Comparison of ENCODE assay signal across 16 cellular contexts in the genomic region with DNA sequence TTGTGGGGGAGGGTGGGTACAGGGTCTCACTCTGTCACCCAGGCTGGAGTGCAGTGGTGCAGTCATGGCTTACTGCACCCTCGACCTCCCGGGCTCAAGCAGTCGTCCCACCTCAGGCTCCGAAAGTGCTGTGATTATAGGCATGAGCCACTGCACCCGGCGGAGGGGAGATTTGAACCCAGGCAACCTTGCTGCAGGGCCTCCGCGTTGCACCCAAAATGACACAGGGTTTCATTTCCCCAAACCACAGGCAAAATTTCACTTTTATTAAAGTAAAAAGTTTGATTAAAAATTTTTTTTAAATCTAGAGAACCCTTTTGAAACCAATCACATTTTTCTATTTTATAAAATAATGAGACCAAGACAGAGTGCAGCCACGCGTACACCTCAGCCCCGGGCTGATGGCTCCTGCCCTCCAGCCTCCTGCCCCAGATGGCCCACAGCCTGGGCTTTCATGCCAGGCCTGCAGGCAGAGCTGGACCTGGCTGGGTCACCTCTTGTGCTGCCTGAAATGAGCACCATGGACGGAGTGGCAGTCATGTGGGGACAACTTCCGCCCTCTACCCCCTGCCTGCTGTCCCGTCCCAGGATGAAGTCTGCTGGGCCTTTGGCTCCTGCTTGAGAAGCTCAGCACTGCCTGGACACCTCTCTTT. TPM values are rescaled to one million over a fixed set of nuclear protein-coding genes. Genes with fewer than 3 reads are reported as not detected.
DNase-seq lines count a peak whose midpoint lies in the region; ATAC-seq and TF ChIP-seq lines count a peak whose summit lies in the region.
"Had no signal": no experiment of that assay in that cellular context is flagged by ENCODE, and none has a peak within 500 bp of the region (broad histone marks: within the 10 kb centered on the region; RNA-seq: fewer than 3 reads in every experiment).

No MANE protein-coding gene starts in this region.

- H3K27ac Mint-ChIP-seq in stimulated activated naive CD8-positive, alpha-beta T cell treated with anti-CD3 and anti-CD28 coated beads, Interleukin-15, Interleukin-2, amounts not matched to agents 100 ng/mL and 50 ng/mL, for 24 hours = peak overlapping the region; percentile 96
- H3K27ac Mint-ChIP-seq in activated CD4-positive, alpha-beta memory T cell treated with anti-CD3 and anti-CD28 coated beads, Interleukin-2, amount 10 ng/mL, durations not matched to agents 7 days and 5 days = peak overlapping the region; percentile 90
- peak overlapping the region; percentile 78 to 91 (median 87) for H3K27ac Mint-ChIP-seq in immature natural killer cell

- H3K36me3 Mint-ChIP-seq in stimulated activated naive CD8-positive, alpha-beta T cell treated with anti-CD3 and anti-CD28 coated beads, Interleukin-15, Interleukin-2, amounts not matched to agents 100 ng/mL and 50 ng/mL, for 24 hours (ENCODE audit: low read depth) = peaks cover 50% of the 10 kb centered on the region
- H3K36me3 Mint-ChIP-seq in activated CD4-positive, alpha-beta memory T cell treated with anti-CD3 and anti-CD28 coated beads, Interleukin-2, amount 10 ng/mL, durations not matched to agents 7 days and 5 days (ENCODE audit: low read depth) = peaks cover 73% of the 10 kb centered on the region
- H3K36me3 Mint-ChIP-seq in immature natural killer cell = peaks cover 6 to 30% (median 24%) of the 10 kb centered on the region in 3 donors

- H3K9me3 Mint-ChIP-seq in stimulated activated naive CD8-positive, alpha-beta T cell treated with anti-CD3 and anti-CD28 coated beads, Interleukin-15, Interleukin-2, amounts not matched to agents 100 ng/mL and 50 ng/mL, for 24 hours = no peaks in the 10 kb centered on the region
- no peaks in the 10 kb centered on the region for H3K9me3 Mint-ChIP-seq in activated CD4-positive, alpha-beta memory T cell treated with anti-CD3 and anti-CD28 coated beads, Interleukin-2, amount 10 ng/mL, durations not matched to agents 7 days and 5 days
- no peaks in the 10 kb centered on the region for H3K9me3 Mint-ChIP-seq in immature natural killer cell

- POLR2A ChIA-PET in activated CD4-positive, alpha-beta memory T cell treated with anti-CD3 and anti-CD28 coated beads, Interleukin-2, amount 10 ng/mL, durations not matched to agents 7 days and 5 days (lab: Charles Lee) = interaction anchor here (0.6 to 12.5 kb wide), 9 partner anchors 11 to 682 kb away, joined by 3 to 301 read pairs (median 4); a partner anchor contains a TSS

- TF ChIP-seq CTCF in foreskin fibroblast (IDR thresholded peaks at IDR 0.05; ENCODE audit: low read depth, low read length) = no peak

- ATAC-seq in stimulated activated naive CD8-positive, alpha-beta T cell treated with anti-CD3 and anti-CD28 coated beads, Interleukin-15, Interleukin-2, amounts not matched to agents 100 U/mL and 50 U/mL, for 24 hours = no peak
- ATAC-seq in HG03139 (IDR thresholded peaks at IDR 0.05; ENCODE audit: unreplicated experiment) (no peak), GM18909 (IDR thresholded peaks at IDR 0.05; ENCODE audit: poor library complexity, unreplicated experiment) (no peak)
- ATAC-seq: left lung, mucosa of descending colon, right lobe of liver had no signal

- H3K4me1 Mint-ChIP-seq in stimulated activated naive CD8-positive, alpha-beta T cell treated with anti-CD3 and anti-CD28 coated beads, Interleukin-15, Interleukin-2, amounts not matched to agents 100 ng/mL and 50 ng/mL, for 24 hours (ENCODE audit: low read depth) = peaks cover 92% of the 10 kb centered on the region
- peaks cover 93% of the 10 kb centered on the region for H3K4me1 Mint-ChIP-seq in activated CD4-positive, alpha-beta memory T cell treated with anti-CD3 and anti-CD28 coated beads, Interleukin-2, amount 10 ng/mL, durations not matched to agents 7 days and 5 days
- H3K4me1 Mint-ChIP-seq in immature natural killer cell = peaks cover 69 to 80% of the 10 kb centered on the region in 2 donors

- H3K27me3 Mint-ChIP-seq in stimulated activated naive CD8-positive, alpha-beta T cell treated with anti-CD3 and anti-CD28 coated beads, Interleukin-15, Interleukin-2, amounts not matched to agents 100 ng/mL and 50 ng/mL, for 24 hours = no peaks in the 10 kb centered on the region
- H3K27me3 Mint-ChIP-seq in activated CD4-positive, alpha-beta memory T cell treated with anti-CD3 and anti-CD28 coated beads, Interleukin-2, amount 10 ng/mL, durations not matched to agents 7 days and 5 days = no peaks in the 10 kb centered on the region
- peaks cover 2 to 10% (median 6%) of the 10 kb centered on the region in 3 donors for H3K27me3 Mint-ChIP-seq in immature natural killer cell (ENCODE audit: low read depth in 3 of 3)

- H3K4me3 Mint-ChIP-seq in stimulated activated naive CD8-positive, alpha-beta T cell treated with anti-CD3 and anti-CD28 coated beads, Interleukin-15, Interleukin-2, amounts not matched to agents 100 ng/mL and 50 ng/mL, for 24 hours = peak overlapping the region; percentile 40
- peak overlapping the region; percentile 30 for H3K4me3 Mint-ChIP-seq in activated CD4-positive, alpha-beta memory T cell treated with anti-CD3 and anti-CD28 coated beads, Interleukin-2, amount 10 ng/mL, durations not matched to agents 7 days and 5 days
- H3K4me3 Mint-ChIP-seq in immature natural killer cell = no peak overlapping the region

- no peak overlapping the region for H3K4me3 ChIP-seq in foreskin fibroblast (ENCODE audit: low read depth in 1 of 2, low read length in 2 of 2)
- H3K4me3 ChIP-seq: left lung, mucosa of descending colon, right lobe of liver, uterus had no signal

- no peak for DNase-seq in stimulated activated naive CD8-positive, alpha-beta T cell treated with anti-CD3 and anti-CD28 coated beads, Interleukin-15, Interleukin-2, amounts not matched to agents 100 U/mL and 50 U/mL, for 24 hours
- DNase-seq in activated CD4-positive, alpha-beta memory T cell treated with anti-CD3 and anti-CD28 coated beads, Interleukin-2, amount 10 ng/mL, durations not matched to agents 7 days and 5 days = no peak
- DNase-seq in immature natural killer cell (no peak), amygdala (lab: John Stamatoyannopoulos, UW) (no peak), foreskin fibroblast (no peak)
- DNase-seq: HCEC 1CT, KG1, mucosa of descending colon, NCI-H1092 treated with DMSO at 0.1 percent for 48 hours, NCI-H524, right lobe of liver, uterus had no signal

- CTCF ChIA-PET in activated CD4-positive, alpha-beta memory T cell treated with anti-CD3 and anti-CD28 coated beads, Interleukin-2, amount 10 ng/mL, durations not matched to agents 7 days and 5 days (lab: Charles Lee) = interaction anchor here (0.8 to 2.0 kb wide), 4 partner anchors 19 to 177 kb away, joined by 3 to 15 read pairs (median 4); a partner anchor contains a TSS

RNA-seq across cellular contexts. Expression of a gene that starts 30.5 kb away (rescaled TPM):
- 10 to 100 TPM; 86.4 to 87.6 TPM for total RNA-seq in activated CD4-positive, alpha-beta memory T cell treated with anti-CD3 and anti-CD28 coated beads, Interleukin-2, amount 10 ng/mL, durations not matched to agents 7 days and 5 days
- 10 to 100 TPM; 21.6 to 51.8 (median 25.1) TPM for polyA plus RNA-seq in immature natural killer cell

RNA-seq across cellular contexts. Expression of a gene that starts 30.7 kb away (rescaled TPM):
- total RNA-seq in activated CD4-positive, alpha-beta memory T cell treated with anti-CD3 and anti-CD28 coated beads, Interleukin-2, amount 10 ng/mL, durations not matched to agents 7 days and 5 days = 10 to 100 TPM; 61.6 to 66.2 TPM
- polyA plus RNA-seq in immature natural killer cell = 100 to 1,000 TPM; 147 to 196 (median 173) TPM

RNA-seq across cellular contexts. Expression of a gene that starts 41.9 kb away (rescaled TPM):
- total RNA-seq in activated CD4-positive, alpha-beta memory T cell treated with anti-CD3 and anti-CD28 coated beads, Interleukin-2, amount 10 ng/mL, durations not matched to agents 7 days and 5 days = 10 to 100 TPM; 54.6 to 56.9 TPM
- 100 to 1,000 TPM in 2 of 3 donors, 10 to 100 TPM in 1; 89.3 to 131 (median 108) TPM for polyA plus RNA-seq in immature natural killer cell

Comparison
In these comparisons a context has a peak if more than half of its experiments do, and no peak if none do; other contexts are left out.
1. H3K4me3 Mint-ChIP-seq: peak in stimulated activated naive CD8-positive, alpha-beta T cell treated with anti-CD3 and anti-CD28 coated beads, Interleukin-15, Interleukin-2, amounts not matched to agents 100 ng/mL and 50 ng/mL, for 24 hours (single experiment) and activated CD4-positive, alpha-beta memory T cell treated with anti-CD3 and anti-CD28 coated beads, Interleukin-2, amount 10 ng/mL, durations not matched to agents 7 days and 5 days (single experiment); none in immature natural killer cell (0 of 5).
2. Peak in every context shown above with its lines, with median percentiles within 50 percentile points of each other: H3K27ac Mint-ChIP-seq.